Comparison of ENCODE assay signal across 8 cellular contexts in genomic region chr2:19863303-19864041, GRCh38.
DNase-seq lines count a peak whose midpoint lies in the region; TF ChIP-seq lines count a peak whose summit lies in the region.

No MANE protein-coding gene starts in this region.

- TF ChIP-seq CTCF in GM12864 (IDR thresholded peaks at IDR 0.05; ENCODE audit: low read depth, low read length, missing control alignments) (peak; percentile 89), LNCAP (IDR thresholded peaks at IDR 0.05) (peak; percentile 81), cardiac fibroblast (IDR thresholded peaks at IDR 0.05; ENCODE audit: low read depth, low read length) (peak; percentile 80)

- DNase-seq in GM12864 (ENCODE audit: low read depth) = no peak
- DNase-seq in GOT3 (lab: John Stamatoyannopoulos, UW) = peak; percentile 32
- peak; percentile 31 to 50 (median 36) for DNase-seq in activated CD4-positive, CD25-positive, alpha-beta regulatory T cell (lab: John Stamatoyannopoulos, UW)
- DNase-seq in cardiac fibroblast (ENCODE audit: low read depth in 2 of 2) = peak; percentile 64 to 65
- DNase-seq in inferior parietal cortex (ENCODE audit: extremely low spot score) = peak; percentile 74
- peak; percentile 74 for DNase-seq in stimulated activated CD4-positive, alpha-beta T cell treated with anti-CD3 and anti-CD28 coated beads, Interleukin-15, amount 100 ng/mL, for 24 hours
- DNase-seq in GDM1 (lab: John Stamatoyannopoulos, UW) = no peak

- no peak overlapping the region for H3K4me3 ChIP-seq in GM12864 (ENCODE audit: low read depth, low read length)
- no peak overlapping the region for H3K4me3 ChIP-seq in cardiac fibroblast (replicated peaks in 1 of 2; ENCODE audit: low read depth in 2 of 2, low read length in 2 of 2)

Comparison
In these comparisons a context has a peak if more than half of its experiments do, and no peak if none do; other contexts are left out.
1. DNase-seq: peak in GOT3 (single experiment), activated CD4-positive, CD25-positive, alpha-beta regulatory T cell (4 of 4), cardiac fibroblast (2 of 2), inferior parietal cortex (single experiment) and stimulated activated CD4-positive, alpha-beta T cell treated with anti-CD3 and anti-CD28 coated beads, Interleukin-15, amount 100 ng/mL, for 24 hours (single experiment); none in GM12864 (single experiment) and GDM1 (single experiment).
2. Peak in every context shown above with its lines, with median percentiles within 50 percentile points of each other: CTCF ChIP-seq.